In genomic region chr10:60536529-60537114, GRCh38 we compare ENCODE assay signal across 12 cellular contexts.
DNase-seq lines count a peak whose midpoint lies in the region; ATAC-seq and TF ChIP-seq lines count a peak whose summit lies in the region.
"Had no signal": no experiment of that assay in that cellular context is flagged by ENCODE, and none has a peak within 500 bp of the region (broad histone marks: within the 10 kb centered on the region; RNA-seq: fewer than 3 reads in every experiment).

No MANE protein-coding gene starts in this region.

- TF ChIP-seq RAD21 in HCT116 (IDR thresholded peaks at IDR 0.05; ENCODE audit: low read depth), result no peak

- H3K4me3 Mint-ChIP-seq in WTC11, result no peak overlapping the region

- H3K9ac ChIP-seq in HCT116 (ENCODE audit: low read length), result no peak overlapping the region

- TF ChIP-seq CTCF in HCT116 (IDR thresholded peaks at IDR 0.05 in 2 of 3, conservative IDR thresholded peaks at IDR 0.05 in 1 of 3; ENCODE audit: borderline replicate concordance in 1 of 3, insufficient read depth in 1 of 3, low read depth in 2 of 3, low read length in 2 of 3), result no peak
- TF ChIP-seq CTCF in WTC11 (IDR thresholded peaks at IDR 0.05), result no peak
- TF ChIP-seq CTCF in foreskin keratinocyte (conservative IDR thresholded peaks at IDR 0.05), result peak; percentile 27
- TF ChIP-seq CTCF in BE2C (IDR thresholded peaks at IDR 0.05; ENCODE audit: low read depth, low read length), result no peak

- no peak for TF ChIP-seq POLR2A in HCT116 (IDR thresholded peaks at IDR 0.05; ENCODE audit: borderline replicate concordance, extremely low read depth, insufficient read depth, insufficient read length)

- H3K9me3 ChIP-seq in HCT116 (ENCODE audit: control insufficient read depth in 1 of 2, insufficient read depth in 1 of 2, low read depth in 1 of 2, low read length in 2 of 2) (no peaks in the 10 kb centered on the region), BE2C (no peaks in the 10 kb centered on the region)
- H3K9me3 ChIP-seq: HAP-1, ovary had no signal

- H2AFZ ChIP-seq in HCT116 (ENCODE audit: low read depth, low read length, poor library complexity, severe bottlenecking), result no peak overlapping the region

- H3K36me3 Mint-ChIP-seq in WTC11, result no peaks in the 10 kb centered on the region

- peaks cover 35% of the 10 kb centered on the region for H3K4me1 Mint-ChIP-seq in WTC11

- peak overlapping the region; percentile 58 for H3K4me2 ChIP-seq in HCT116 (ENCODE audit: low read length)

- H3K9me2 ChIP-seq in HCT116 (ENCODE audit: insufficient read depth), result no peaks in the 10 kb centered on the region; the same call in 1 of the 2 replicates

- H3K79me2 ChIP-seq in HCT116 (ENCODE audit: insufficient read depth, low read length), result no peaks in the 10 kb centered on the region

- POLR2A ChIA-PET in HCT116 (lab: Charles Lee), result no interaction called here
- POLR2A ChIA-PET in WTC11 (lab: Charles Lee), result no interaction called here

- H3K27ac ChIP-seq in HCT116 (ENCODE audit: low read depth, low read length) (no peak overlapping the region), foreskin keratinocyte (no peak overlapping the region)
- H3K27ac ChIP-seq: ovary had no signal

- RAD21 ChIA-PET in HCT116 (lab: Charles Lee; ENCODE audit: low non-redundant PET in 1 of 2, low total read pairs in 2 of 2, uncharacterized antibody in 2 of 2, unreplicated experiment in 2 of 2), result no interaction called here

- H3K36me3 ChIP-seq in HCT116 (ENCODE audit: control insufficient read depth in 1 of 2, insufficient read depth in 2 of 2, low read length in 2 of 2), result no peaks in the 10 kb centered on the region
- no peaks in the 10 kb centered on the region for H3K36me3 ChIP-seq in BE2C
- H3K36me3 ChIP-seq: HAP-1, ovary had no signal

- H3K4me1 ChIP-seq in HCT116 (ENCODE audit: control insufficient read depth in 1 of 2, insufficient read depth in 2 of 2, low read length in 2 of 2) (peaks cover 7 to 25% of the 10 kb centered on the region in 2 experiments; a peak in 3 of 4 replicates), foreskin keratinocyte (peaks cover 4% of the 10 kb centered on the region), BE2C (no peaks in the 10 kb centered on the region)
- H3K4me1 ChIP-seq: HAP-1 had no signal

- DNase-seq in Daoy (ENCODE audit: low read depth), result peak; percentile 57
- peak; percentile 48 for DNase-seq in HCT116 (ENCODE audit: low read depth, low spot score)
- no peak for DNase-seq in WTC11 (ENCODE audit: low spot score)
- DNase-seq in foreskin keratinocyte, result peak in 1 of 2 donors; percentile 74
- DNase-seq in mucosa of gallbladder (ENCODE audit: low spot score), result no peak
- DNase-seq in NCI-H2107 treated with DMSO at 0.1 percent for 48 hours (lab: John Stamatoyannopoulos, UW; ENCODE audit: unreplicated experiment), result no peak
- DNase-seq in BE2C, result no peak
- DNase-seq: NCI-H1930, ovary, SIG-M5 had no signal

- no TSS peak for BruUV-seq in HCT116 (replicated peaks; lab: Mats Ljungman, UMichigan)

- H3K27me3 ChIP-seq in HCT116 (ENCODE audit: insufficient read depth, low read length) (no peaks in the 10 kb centered on the region), foreskin keratinocyte (no peaks in the 10 kb centered on the region), BE2C (no peaks in the 10 kb centered on the region)
- H3K27me3 ChIP-seq: ovary had no signal

- H3K4me3 ChIP-seq in HCT116 (replicated peaks in 1 of 2; ENCODE audit: low read depth in 1 of 2, low read length in 2 of 2), result peak overlapping the region in 1 of 2 experiments; percentile 9; a peak in 1 of 4 replicates
- H3K4me3 ChIP-seq in BE2C (ENCODE audit: low read depth, low read length), result no peak overlapping the region
- H3K4me3 ChIP-seq: HAP-1, ovary had no signal

- ATAC-seq in HCT116 (peak; percentile 50; the same call in 1 of the 2 replicates), WTC11 (no peak), foreskin keratinocyte (peak; percentile 97), HG02571 (IDR thresholded peaks at IDR 0.05; ENCODE audit: unreplicated experiment) (no peak)

- peak overlapping the region; percentile 38 for H3K27ac Mint-ChIP-seq in WTC11

- H3K27me3 Mint-ChIP-seq in WTC11 (ENCODE audit: low read depth), result no peaks in the 10 kb centered on the region

- CTCF ChIA-PET in HCT116 (lab: Charles Lee), result no interaction called here
- CTCF ChIA-PET in WTC11 (lab: Charles Lee), result no interaction called here

- no peaks in the 10 kb centered on the region for H4K20me1 ChIP-seq in HCT116 (ENCODE audit: insufficient read depth)

- H3K9me3 Mint-ChIP-seq in WTC11, result peaks cover 5% of the 10 kb centered on the region; the same call in 1 of the 2 replicates

- intact Hi-C loops in HCT116 (cut with micrococcal nuclease), result no loop called here

TF ChIP-seq in HCT116, 20 proteins besides CTCF, POLR2A, EP300 and RAD21:
- peak; percentile 57 for TF ChIP-seq CBX3 (IDR thresholded peaks at IDR 0.05; ENCODE audit: low read depth)
- TF ChIP-seq SP1 (IDR thresholded peaks at IDR 0.05; ENCODE audit: low read depth), result peak; percentile 42; the same call in 1 of the 2 replicates
- no peak for TF ChIP-seq EGR1 (IDR thresholded peaks at IDR 0.05; ENCODE audit: low read depth)
- peak; percentile 82 for TF ChIP-seq FOSL1 (IDR thresholded peaks at IDR 0.05; ENCODE audit: low read depth)
- peak; percentile 76 for TF ChIP-seq JUND (IDR thresholded peaks at IDR 0.05)

TF ChIP-seq in WTC11, 78 proteins besides CTCF, POLR2A, EP300 and RAD21:
- TF ChIP-seq ZNF219 (CRISPR knock-in tag; IDR thresholded peaks at IDR 0.05; ENCODE audit: borderline replicate concordance) (no peak), ZNF396 (CRISPR knock-in tag; IDR thresholded peaks at IDR 0.05; ENCODE audit: borderline replicate concordance) (no peak), USF2 (CRISPR knock-in tag; IDR thresholded peaks at IDR 0.05) (no peak), NR2C2 (CRISPR knock-in tag; IDR thresholded peaks at IDR 0.05) (no peak), ZSCAN18 (CRISPR knock-in tag; IDR thresholded peaks at IDR 0.05) (no peak), MYBL2 (CRISPR knock-in tag; IDR thresholded peaks at IDR 0.05) (no peak), RORB (CRISPR knock-in tag; IDR thresholded peaks at IDR 0.05) (no peak)
- TF ChIP-seq, protein P1, sequence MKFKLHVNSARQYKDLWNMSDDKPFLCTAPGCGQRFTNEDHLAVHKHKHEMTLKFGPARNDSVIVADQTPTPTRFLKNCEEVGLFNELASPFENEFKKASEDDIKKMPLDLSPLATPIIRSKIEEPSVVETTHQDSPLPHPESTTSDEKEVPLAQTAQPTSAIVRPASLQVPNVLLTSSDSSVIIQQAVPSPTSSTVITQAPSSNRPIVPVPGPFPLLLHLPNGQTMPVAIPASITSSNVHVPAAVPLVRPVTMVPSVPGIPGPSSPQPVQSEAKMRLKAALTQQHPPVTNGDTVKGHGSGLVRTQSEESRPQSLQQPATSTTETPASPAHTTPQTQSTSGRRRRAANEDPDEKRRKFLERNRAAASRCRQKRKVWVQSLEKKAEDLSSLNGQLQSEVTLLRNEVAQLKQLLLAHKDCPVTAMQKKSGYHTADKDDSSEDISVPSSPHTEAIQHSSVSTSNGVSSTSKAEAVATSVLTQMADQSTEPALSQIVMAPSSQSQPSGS (CRISPR knock-in tag; IDR thresholded peaks at IDR 0.05; ENCODE audit: borderline replicate concordance, low read depth), result no peak

Comparison
In these comparisons a context has a peak if more than half of its experiments do, and no peak if none do; other contexts are left out.
1. DNase-seq: peak in Daoy (single experiment) and HCT116 (single experiment); none in WTC11 (single experiment), mucosa of gallbladder (single experiment), NCI-H2107 treated with DMSO at 0.1 percent for 48 hours (single experiment) and BE2C (single experiment).
2. ATAC-seq: peak in HCT116 (single experiment) and foreskin keratinocyte (single experiment); none in WTC11 (single experiment) and HG02571 (single experiment).